In genomic region chr2:129877795-129878775, GRCh38 we compare ENCODE assay signal across 8 cellular contexts.
DNase-seq lines count a peak whose midpoint lies in the region; ATAC-seq and TF ChIP-seq lines count a peak whose summit lies in the region.

No MANE protein-coding gene starts in this region.

- CTCF ChIA-PET in OCI-LY7 (lab: Charles Lee; ENCODE audit: unreplicated experiment) = no interaction called here

- POLR2A ChIA-PET in OCI-LY7 (lab: Charles Lee) = no interaction called here

- H3K4me3 ChIP-seq in OCI-LY7 (ENCODE audit: low read depth, low read length, poor library complexity, severe bottlenecking) (no peak overlapping the region), colonic mucosa (peak overlapping the region; percentile 26), lower leg skin (ENCODE audit: low read depth, poor library complexity, severe bottlenecking) (no peak overlapping the region)

- H3K9me3 ChIP-seq in OCI-LY7 (ENCODE audit: low read length) (no peaks in the 10 kb centered on the region), colonic mucosa (no peaks in the 10 kb centered on the region)

- H3K4me1 ChIP-seq in OCI-LY7 (ENCODE audit: insufficient read depth, low read length, poor library complexity, severe bottlenecking) (no peaks in the 10 kb centered on the region), colonic mucosa (peaks cover 4% of the 10 kb centered on the region)

- no peaks in the 10 kb centered on the region for H4K20me1 ChIP-seq in OCI-LY7 (ENCODE audit: insufficient read depth, low read length)

- no peak for TF ChIP-seq POLR2A in lower leg skin (IDR thresholded peaks at IDR 0.05)

- WGBS in lower leg skin, 2 donors = 45 to 49% methylated on average over 32 to 37 of the region's 50 CpGs

- peak overlapping the region in 1 of 2 donors; percentile 15 for H3K9ac ChIP-seq in colonic mucosa (ENCODE audit: low read depth in 2 of 2, low read length in 2 of 2)

- TF ChIP-seq CTCF in OCI-LY7 (conservative IDR thresholded peaks at IDR 0.05; ENCODE audit: low read length) (no peak), colonic mucosa (IDR thresholded peaks at IDR 0.05) (no peak), lower leg skin (IDR thresholded peaks at IDR 0.05) (no peak)

- no TSS peak for BruUV-seq in OCI-LY7 (replicated peaks; lab: Mats Ljungman, UMichigan)

- no peaks in the 10 kb centered on the region for H3K9me2 ChIP-seq in OCI-LY7 (ENCODE audit: insufficient read depth, low read length)

- intact Hi-C loops in OCI-LY7 (cut with micrococcal nuclease; ENCODE audit: unreplicated experiment) = no loop called here
- intact Hi-C loops in colonic mucosa (cut with DNase I) = no loop called here
- intact Hi-C loops in lower leg skin (cut with DNase I; ENCODE audit: low total_unique reads) = no loop called here

- DNase-seq in NCI-H2081 (lab: John Stamatoyannopoulos, UW) (peak; percentile 34 to 47), NCI-H2081 treated with DMSO at 0.1 percent for 48 hours (lab: John Stamatoyannopoulos, UW) (no peak), OCI-LY7 (ENCODE audit: low spot score) (peak; percentile 11), colonic mucosa (peak; percentile 22), lower leg skin (ENCODE audit: low spot score in 2 of 2) (peak; percentile 26 to 88), stromal cell of bone marrow (ENCODE audit: low read depth) (peak; percentile 31)

- H2AFZ ChIP-seq in OCI-LY7 (ENCODE audit: low read length) = no peak overlapping the region

- no peak overlapping the region; the same call in 1 of the 2 replicates for H3K4me2 ChIP-seq in OCI-LY7 (ENCODE audit: low read length)

- ATAC-seq in HG02610 (IDR thresholded peaks at IDR 0.05; ENCODE audit: unreplicated experiment) (peak; percentile 32), HG03342 (IDR thresholded peaks at IDR 0.05; ENCODE audit: unreplicated experiment) (no peak)

- no peaks in the 10 kb centered on the region for H3K27me3 ChIP-seq in colonic mucosa

- H3K36me3 ChIP-seq in OCI-LY7 (ENCODE audit: insufficient read depth, low read length) = no peaks in the 10 kb centered on the region
- no peaks in the 10 kb centered on the region for H3K36me3 ChIP-seq in colonic mucosa

- no peaks in the 10 kb centered on the region for H3K79me2 ChIP-seq in OCI-LY7 (ENCODE audit: insufficient read depth, low read depth, low read length)

- no peak overlapping the region for H3K27ac ChIP-seq in OCI-LY7 (ENCODE audit: low read depth, low read length, poor library complexity, severe bottlenecking)
- no peak overlapping the region for H3K27ac ChIP-seq in colonic mucosa
